Comparison of ENCODE assay signal across 8 cellular contexts in genomic region chr17:63842540-63843386, GRCh38. TPM values are rescaled to one million over a fixed set of nuclear protein-coding genes. Genes with fewer than 3 reads are reported as not detected.
DNase-seq lines count a peak whose midpoint lies in the region; ATAC-seq, FAIRE-seq and TF ChIP-seq lines count a peak whose summit lies in the region.

Gene SMARCD2 (minus strand): TSS chr17:63842685. CDS start chr17:63842674, 11 bp downstream.

- BruUV-seq in HepG2 (replicated peaks; lab: Mats Ljungman, UMichigan): no TSS peak

- no peaks in the 10 kb centered on the region; a peak in 1 of 5 replicates for H3K27me3 ChIP-seq in HepG2 (ENCODE audit: control insufficient read depth in 1 of 2, insufficient read depth in 2 of 2, low read length in 2 of 2)

- CTCF ChIA-PET in HepG2 (lab: Yijun Ruan, JAX; ENCODE audit: low intra/inter-chr PET ratio, low total read pairs): no interaction called here

- TF ChIP-seq CTCF in HepG2 (CRISPR knock-in tag; IDR thresholded peaks at IDR 0.05): peak; percentile 41

- FAIRE-seq in HepG2 (lab: Jason Lieb, UNC): peak; percentile 77

- H3K27ac ChIP-seq in HepG2 (ENCODE audit: extremely low read length, insufficient read depth, low read length): peak within 1 kb of the TSS; percentile 92

- peak within 1 kb of the TSS; percentile 92 for H3K4me2 ChIP-seq in HepG2 (ENCODE audit: low read depth, low read length)

- peaks cover 44% of the 10 kb centered on the region for H3K4me1 ChIP-seq in HepG2 (ENCODE audit: insufficient read depth, low read length)

- TF ChIP-seq RAD21 in HepG2 (CRISPR knock-in tag; IDR thresholded peaks at IDR 0.05): peak; percentile 95

- DNase-seq in C1 segment of cervical spinal cord (lab: John Stamatoyannopoulos, UW): peak; percentile 87 to 100 (median 98)
- peak; percentile 94 for DNase-seq in NCI-H748 treated with DMSO at 0.1 percent for 48 hours (lab: John Stamatoyannopoulos, UW)
- peak; percentile 99 to 100 for DNase-seq in activated CD4-positive, alpha-beta T cell treated with anti-CD3 and anti-CD28 coated beads, Interleukin-2, amount 50 U/mL, for 4 hours
- peak; percentile 99 for DNase-seq in dermis blood vessel endothelial cell
- peak; percentile 99 for DNase-seq in HepG2 (ENCODE audit: low spot score)
- DNase-seq in stimulated activated CD4-positive, alpha-beta T cell treated with anti-CD3 and anti-CD28 coated beads, Interleukin-4, amount 100 ng/mL, for 1 hour: peak; percentile 99

- TF ChIP-seq EP300 in HepG2 (IDR thresholded peaks at IDR 0.05; ENCODE audit: low read depth in 2 of 2, low read length in 2 of 2): peak; percentile 57 to 78; a peak in 3 of 4 replicates
- no peak for TF ChIP-seq EP300 in HepG2 (CRISPR knock-in tag; IDR thresholded peaks at IDR 0.05; ENCODE audit: borderline replicate concordance)

- H3K9me3 ChIP-seq in HepG2 (ENCODE audit: low read length): no peaks in the 10 kb centered on the region

- in situ Hi-C loops in HepG2 (cut with HindIII; ENCODE audit: extremely low pct_ligation_motif_present, low pct_unique_long_range_greater_than_20kb): loop anchor here (10.0 kb wide), 1 partner anchor 662 kb away; the partner anchor contains the start of genes CEP95 and DDX5

- POLR2A ChIA-PET in HepG2 (lab: Yijun Ruan, JAX): interaction anchor here (0.6 to 2.6 kb wide), 14 partner anchors 9 to 292 kb away, joined by 3 to 28 read pairs (median 4); partner anchors contain the start of genes CCDC47, DCAF7, DDX42 and PSMC5

- H3K9ac ChIP-seq in HepG2 (ENCODE audit: insufficient read depth, low read depth, low read length): peak within 1 kb of the TSS; percentile 93

- WGBS in HepG2 (ENCODE audit: low lambda C conversion rate): 2% methylated on average over 62 of the region's 92 CpGs

- H4K20me1 ChIP-seq in HepG2 (ENCODE audit: insufficient read depth, low read length): peaks cover 10% of the 10 kb centered on the region; the same call in 1 of the 2 replicates

- H2AFZ ChIP-seq in HepG2 (ENCODE audit: low read length): peak within 1 kb of the TSS; percentile 24

- peaks cover 0 to 6% of the 10 kb centered on the region in 2 experiments; a peak in 2 of 5 replicates for H3K36me3 ChIP-seq in HepG2 (replicated peaks in 1 of 2; ENCODE audit: control insufficient read depth in 1 of 2, insufficient read depth in 2 of 2, low read length in 2 of 2)

- intact Hi-C loops in HepG2 (cut with micrococcal nuclease; ENCODE audit: unreplicated experiment): loop anchor here (5.0 kb wide), 1 partner anchor 70 kb away; the partner anchor contains the start of genes CCDC47 and DDX42

- ATAC-seq in GM19395 (IDR thresholded peaks at IDR 0.05; ENCODE audit: unreplicated experiment): peak; percentile 74
- peak; percentile 68 for ATAC-seq in HG03565 (IDR thresholded peaks at IDR 0.05; ENCODE audit: unreplicated experiment)
- peak; percentile 80 for ATAC-seq in HepG2

- peak; percentile 54 to 81 for TF ChIP-seq POLR2A in HepG2 (IDR thresholded peaks at IDR 0.05; ENCODE audit: insufficient read depth in 1 of 2, low read depth in 2 of 2, low read length in 2 of 2)

- peaks cover 42% of the 10 kb centered on the region for H3K79me2 ChIP-seq in HepG2 (ENCODE audit: insufficient read depth, low read length)

- peak within 1 kb of the TSS; percentile 85 to 98 (median 97) for H3K4me3 ChIP-seq in HepG2 (replicated peaks in 1 of 3; ENCODE audit: insufficient read depth in 1 of 3, low read depth in 2 of 3, low read length in 3 of 3)

TF ChIP-seq in HepG2, 621 proteins besides CTCF, POLR2A, EP300 and RAD21 (continues in another document):
- TF ChIP-seq IKZF1 (IDR thresholded peaks at IDR 0.05) (no peak), ZNF841 (CRISPR knock-in tag; IDR thresholded peaks at IDR 0.05; ENCODE audit: borderline replicate concordance) (peak; percentile 87; the same call in 1 of the 2 replicates), HDAC2 (CRISPR knock-in tag; IDR thresholded peaks at IDR 0.05) (peak; percentile 67), ZNF468 (CRISPR knock-in tag; IDR thresholded peaks at IDR 0.05) (no peak), ZNF607 (CRISPR knock-in tag; IDR thresholded peaks at IDR 0.05; ENCODE audit: borderline replicate concordance) (peak; percentile 73; the same call in 1 of the 2 replicates), RXRB (CRISPR knock-in tag; IDR thresholded peaks at IDR 0.05; ENCODE audit: borderline replicate concordance) (peak; percentile 88), ZNF761 (CRISPR knock-in tag; conservative IDR thresholded peaks at IDR 0.05) (peak; percentile 90), TRAFD1 (CRISPR knock-in tag; IDR thresholded peaks at IDR 0.05; ENCODE audit: borderline replicate concordance) (peak; percentile 88), ATF5 (CRISPR knock-in tag; IDR thresholded peaks at IDR 0.05; ENCODE audit: low read depth) (peak; percentile 68; the same call in 1 of the 2 replicates), ZNF598 (CRISPR knock-in tag; IDR thresholded peaks at IDR 0.05; ENCODE audit: borderline replicate concordance) (peak; percentile 69; the same call in 1 of the 2 replicates), SPEN (CRISPR knock-in tag; IDR thresholded peaks at IDR 0.05; ENCODE audit: low read depth) (peak; percentile 84), ZNF766 (CRISPR knock-in tag; IDR thresholded peaks at IDR 0.05; ENCODE audit: borderline replicate concordance) (peak; percentile 95; the same call in 1 of the 2 replicates), ZFP82 (CRISPR knock-in tag; IDR thresholded peaks at IDR 0.05; ENCODE audit: borderline replicate concordance) (peak; percentile 91; the same call in 1 of the 2 replicates), ZSCAN5A (CRISPR knock-in tag; IDR thresholded peaks at IDR 0.05; ENCODE audit: borderline replicate concordance) (peak; percentile 97)

RNA-seq across cellular contexts. Expression of gene SMARCD2, which starts in this region (rescaled TPM):
- total RNA-seq in dermis blood vessel endothelial cell (78.8 and 97.8 TPM in 2 replicates), HepG2 (2016; rRNA removed; fragmentation: Illumina TruSeq; extraction: Trizol) (139 and 150 TPM in 2 replicates)
- total RNA-seq in HepG2 (2016; cell fraction: cytosol; rRNA removed; fragmentation: Illumina TruSeq; extraction: Trizol; ENCODE audit: low read depth): 76.2 and 86.8 TPM in 2 replicates
- 128 and 151 TPM in 2 replicates for total RNA-seq in HepG2 (2016; cell fraction: insoluble cytoplasmic fraction; rRNA removed; fragmentation: Illumina TruSeq; extraction: Trizol)
- total RNA-seq in HepG2 (2016; cell fraction: membrane; rRNA removed; fragmentation: Illumina TruSeq; extraction: Trizol): 149 and 160 TPM in 2 replicates
- total RNA-seq in HepG2 (2016; cell fraction: nucleus; rRNA removed; fragmentation: Illumina TruSeq; extraction: Trizol): 82.7 and 98.0 TPM in 2 replicates
- polyA plus RNA-seq in HepG2 (2011; rRNA removed): 122 and 128 TPM in 2 replicates
- polyA plus RNA-seq in HepG2 (2011; cell fraction: cytosol; rRNA removed): 72.8 and 84.6 TPM in 2 replicates
- polyA plus RNA-seq in HepG2 (2011; cell fraction: nucleus; rRNA removed): 173 and 200 TPM in 2 replicates
- polyA plus RNA-seq in HepG2 (2012): 63.6 and 77.3 TPM in 2 replicates
- polyA plus RNA-seq in HepG2 (2016; cell fraction: cytosol; fragmentation: Illumina TruSeq; extraction: Trizol; ENCODE audit: low read depth): 73.5 and 77.2 TPM in 2 replicates
- 117 and 129 TPM in 2 replicates for polyA plus RNA-seq in HepG2 (2016; cell fraction: insoluble cytoplasmic fraction; fragmentation: Illumina TruSeq; extraction: Trizol; ENCODE audit: low read depth)
- 114 and 124 TPM in 2 replicates for polyA plus RNA-seq in HepG2 (2016; cell fraction: membrane; fragmentation: Illumina TruSeq; extraction: Trizol; ENCODE audit: low read depth)
- 136 and 143 TPM in 2 replicates for polyA plus RNA-seq in HepG2 (2016; cell fraction: nucleus; fragmentation: Illumina TruSeq; extraction: Trizol; ENCODE audit: insufficient read depth, low read depth)
- 89.3 and 195 TPM in 2 replicates for polyA minus RNA-seq in HepG2 (2011; rRNA and poly(A)+ RNA removed; ENCODE audit: low replicate concordance)
- 47.2 and 51.1 TPM in 2 replicates for polyA minus RNA-seq in HepG2 (2011; cell fraction: cytosol; rRNA and poly(A)+ RNA removed)
- 79.8 and 97.2 TPM in 2 replicates for polyA minus RNA-seq in HepG2 (2011; cell fraction: nucleus; rRNA and poly(A)+ RNA removed)

Comparison
In these comparisons a context has a peak if more than half of its experiments do, and no peak if none do; other contexts are left out.
1. Peak in every context shown above with its lines: DNase-seq, ATAC-seq, H3K4me3 ChIP-seq and H3K27ac ChIP-seq.